In the genomic region with DNA sequence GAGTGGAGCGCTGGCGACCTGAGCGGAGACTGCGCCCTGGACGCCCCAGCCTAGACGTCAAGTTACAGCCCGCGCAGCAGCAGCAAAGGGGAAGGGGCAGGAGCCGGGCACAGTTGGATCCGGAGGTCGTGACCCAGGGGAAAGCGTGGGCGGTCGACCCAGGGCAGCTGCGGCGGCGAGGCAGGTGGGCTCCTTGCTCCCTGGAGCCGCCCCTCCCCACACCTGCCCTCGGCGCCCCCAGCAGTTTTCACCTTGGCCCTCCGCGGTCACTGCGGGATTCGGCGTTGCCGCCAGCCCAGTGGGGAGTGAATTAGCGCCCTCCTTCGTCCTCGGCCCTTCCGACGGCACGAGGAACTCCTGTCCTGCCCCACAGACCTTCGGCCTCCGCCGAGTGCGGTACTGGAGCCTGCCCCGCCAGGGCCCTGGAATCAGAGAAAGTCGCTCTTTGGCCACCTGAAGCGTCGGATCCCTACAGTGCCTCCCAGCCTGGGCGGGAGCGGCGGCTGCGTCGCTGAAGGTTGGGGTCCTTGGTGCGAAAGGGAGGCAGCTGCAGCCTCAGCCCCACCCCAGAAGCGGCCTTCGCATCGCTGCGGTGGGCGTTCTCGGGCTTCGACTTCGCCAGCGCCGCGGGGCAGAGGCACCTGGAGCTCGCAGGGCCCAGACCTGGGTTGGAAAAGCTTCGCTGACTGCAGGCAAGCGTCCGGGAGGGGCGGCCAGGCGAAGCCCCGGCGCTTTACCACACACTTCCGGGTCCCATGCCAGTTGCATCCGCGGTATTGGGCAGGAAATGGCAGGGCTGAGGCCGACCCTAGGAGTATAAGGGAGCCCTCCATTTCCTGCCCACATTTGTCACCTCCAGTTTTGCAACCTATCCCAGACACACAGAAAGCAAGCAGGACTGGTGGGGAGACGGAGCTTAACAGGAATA, we compare ENCODE assay signal across 8 cellular contexts. TPM values are rescaled to one million over a fixed set of nuclear protein-coding genes. Genes with fewer than 3 reads are reported as not detected.
DNase-seq lines count a peak whose midpoint lies in the region; ATAC-seq, FAIRE-seq and TF ChIP-seq lines count a peak whose summit lies in the region.
"Had no signal": no experiment of that assay in that cellular context is flagged by ENCODE, and none has a peak within 500 bp of the region (broad histone marks: within the 10 kb centered on the region; RNA-seq: fewer than 3 reads in every experiment).

No MANE protein-coding gene starts in this region.

- CTCF ChIA-PET in OCI-LY7 (lab: Charles Lee; ENCODE audit: unreplicated experiment), result interaction anchor here (0.9 kb wide), 1 partner anchor 9 kb away, joined by 3 read pairs; no protein-coding TSS in a partner anchor

- TF ChIP-seq CTCF in OCI-LY7 (conservative IDR thresholded peaks at IDR 0.05; ENCODE audit: low read length), result no peak
- TF ChIP-seq CTCF in kidney (IDR thresholded peaks at IDR 0.05; ENCODE audit: borderline replicate concordance, extremely low read depth, insufficient read depth), result no peak

- FAIRE-seq in kidney (lab: Jason Lieb, UNC), result no peak
- FAIRE-seq: TTC549 had no signal

- ATAC-seq in GM21390 (IDR thresholded peaks at IDR 0.05; ENCODE audit: unreplicated experiment) (peak; percentile 70), HG02571 (IDR thresholded peaks at IDR 0.05; ENCODE audit: unreplicated experiment) (no peak)

- H3K79me2 ChIP-seq in OCI-LY7 (ENCODE audit: insufficient read depth, low read depth, low read length), result no peaks in the 10 kb centered on the region

- no peaks in the 10 kb centered on the region for H3K36me3 ChIP-seq in OCI-LY7 (ENCODE audit: insufficient read depth, low read length)
- no peaks in the 10 kb centered on the region for H3K36me3 ChIP-seq in adipocyte (ENCODE audit: control insufficient read depth, insufficient read depth, low read length, severe bottlenecking)
- no peaks in the 10 kb centered on the region for H3K36me3 ChIP-seq in kidney (ENCODE audit: control insufficient read depth in 1 of 2, insufficient read depth in 2 of 2, low read length in 2 of 2)

- H4K20me1 ChIP-seq in OCI-LY7 (ENCODE audit: insufficient read depth, low read length), result no peaks in the 10 kb centered on the region

- peaks cover 23% of the 10 kb centered on the region for H3K27me3 ChIP-seq in adipocyte (replicated peaks; ENCODE audit: control insufficient read depth, insufficient read depth, low read length)

- no TSS peak for BruUV-seq in OCI-LY7 (replicated peaks; lab: Mats Ljungman, UMichigan)

- H3K4me1 ChIP-seq in OCI-LY7 (ENCODE audit: insufficient read depth, low read length, poor library complexity, severe bottlenecking) (peaks cover 23% of the 10 kb centered on the region), adipocyte (ENCODE audit: control insufficient read depth, insufficient read depth, low read length) (peaks cover 15% of the 10 kb centered on the region), kidney (ENCODE audit: control insufficient read depth in 1 of 2, insufficient read depth in 1 of 2, low read depth in 1 of 2, low read length in 2 of 2) (peaks cover 0 to 15% of the 10 kb centered on the region in 2 donors)

- H3K9me2 ChIP-seq in OCI-LY7 (ENCODE audit: insufficient read depth, low read length), result no peaks in the 10 kb centered on the region

- H3K27ac ChIP-seq in OCI-LY7 (ENCODE audit: low read depth, low read length, poor library complexity, severe bottlenecking) (peak overlapping the region; percentile 42), kidney (ENCODE audit: low read depth in 2 of 2, low read length in 2 of 2) (no peak overlapping the region)

- no peaks in the 10 kb centered on the region for H3K9me3 ChIP-seq in OCI-LY7 (ENCODE audit: low read length)
- H3K9me3 ChIP-seq in adipocyte (ENCODE audit: control insufficient read depth, low read length), result no peaks in the 10 kb centered on the region
- no peaks in the 10 kb centered on the region for H3K9me3 ChIP-seq in kidney (ENCODE audit: control insufficient read depth in 1 of 2, low read length in 2 of 2)

- intact Hi-C loops in OCI-LY7 (cut with micrococcal nuclease; ENCODE audit: unreplicated experiment) (no loop called here), kidney (cut with DNase I) (no loop called here)

- H2AFZ ChIP-seq in OCI-LY7 (ENCODE audit: low read length), result peak overlapping the region; percentile 100

- H3K4me2 ChIP-seq in OCI-LY7 (ENCODE audit: low read length), result peak overlapping the region; percentile 86

- peak overlapping the region; percentile 23 for H3K9ac ChIP-seq in adipocyte (ENCODE audit: low read length)
- H3K9ac ChIP-seq in kidney (ENCODE audit: low read length in 2 of 2), result peak overlapping the region in 1 of 2 donors; percentile 19

- POLR2A ChIA-PET in OCI-LY7 (lab: Charles Lee), result interaction anchor here (0.5 to 1.3 kb wide), 5 partner anchors 8 to 339 kb away, joined by 3 to 4 read pairs (median 3); no protein-coding TSS in a partner anchor

- peak overlapping the region; percentile 69 for H3K4me3 ChIP-seq in OCI-LY7 (ENCODE audit: low read depth, low read length, poor library complexity, severe bottlenecking)
- H3K4me3 ChIP-seq in adipocyte (ENCODE audit: low read length), result peak overlapping the region; percentile 67
- peak overlapping the region; percentile 51 to 56 for H3K4me3 ChIP-seq in kidney (ENCODE audit: low read length in 2 of 2)

- peak; percentile 87 for DNase-seq in OCI-LY7 (ENCODE audit: low spot score)
- no peak for DNase-seq in adipocyte (ENCODE audit: low read depth)
- DNase-seq in kidney, result peak; percentile 81
- DNase-seq in stimulated activated CD4-positive, alpha-beta T cell treated with anti-CD3 and anti-CD28 coated beads, TNF-alpha, amount 100 ng/mL, for 4 hours (ENCODE audit: low read depth in 3 of 3), result peak in 2 of 3 experiments; percentile 25 to 30
- no peak for DNase-seq in NCI-H446 treated with DMSO at 0.1 percent for 48 hours (lab: John Stamatoyannopoulos, UW)

RNA-seq across cellular contexts. Expression of a gene that starts 4.2 kb away (rescaled TPM):
- 1.1 and 1.3 TPM in 2 replicates for total RNA-seq in OCI-LY7 (2014; rRNA removed; shearing (Covaris generic))
- total RNA-seq in OCI-LY7 (2022) (1.2 and 1.4 TPM in 2 replicates), kidney (1.0 TPM)
- polyA plus RNA-seq in kidney (ENCODE audit: insufficient read depth, low read depth, low replicate concordance), result 0.28 TPM

RNA-seq across cellular contexts. Expression of a gene that starts 19.7 kb away (rescaled TPM):
- 16.5 and 22.2 TPM in 2 replicates for total RNA-seq in OCI-LY7 (2014; rRNA removed; shearing (Covaris generic))
- total RNA-seq in OCI-LY7 (2022), result 25.8 and 30.1 TPM in 2 replicates
- total RNA-seq in kidney, result 22.4 TPM
- 14.3 TPM for polyA plus RNA-seq in kidney (ENCODE audit: insufficient read depth, low read depth, low replicate concordance)

RNA-seq across cellular contexts. Expression of a gene that starts 20.1 kb away (rescaled TPM):
- 23.1 and 25.3 TPM in 2 replicates for total RNA-seq in OCI-LY7 (2014; rRNA removed; shearing (Covaris generic))
- total RNA-seq in OCI-LY7 (2022), result 44.9 and 47.4 TPM in 2 replicates
- total RNA-seq in kidney, result 73.0 TPM
- polyA plus RNA-seq in kidney (ENCODE audit: insufficient read depth, low read depth, low replicate concordance), result 30.3 TPM

Comparison
In these comparisons a context has a peak if more than half of its experiments do, and no peak if none do; other contexts are left out.
1. DNase-seq: peak in OCI-LY7 (single experiment), kidney (single experiment) and stimulated activated CD4-positive, alpha-beta T cell treated with anti-CD3 and anti-CD28 coated beads, TNF-alpha, amount 100 ng/mL, for 4 hours (2 of 3); none in adipocyte (single experiment) and NCI-H446 treated with DMSO at 0.1 percent for 48 hours (single experiment).
2. Peak in every context shown above with its lines, with median percentiles within 50 percentile points of each other: H3K4me3 ChIP-seq.